Comparison of ENCODE assay signal across 26 cellular contexts in the genomic region with DNA sequence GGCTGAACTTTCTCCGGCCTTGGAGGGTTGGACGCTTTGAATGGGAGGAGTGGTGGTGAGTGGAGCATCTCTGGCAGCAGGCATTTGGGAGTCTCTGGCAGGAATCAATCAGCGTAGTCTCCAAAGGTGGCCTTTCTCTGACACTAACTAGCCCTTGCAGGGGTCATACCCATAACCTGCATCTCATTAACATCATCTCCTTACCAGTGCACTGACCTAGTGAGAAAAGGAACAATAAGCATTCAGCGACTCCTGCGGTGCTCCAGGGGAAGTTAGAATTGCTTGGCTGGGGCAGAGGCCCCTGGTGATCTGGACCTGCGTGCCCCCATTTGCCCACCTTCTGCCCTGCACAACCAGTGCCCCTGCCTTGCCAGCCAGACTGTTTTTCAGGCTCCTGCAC.
A peak's percentile ranks its signal among the peaks of the same experiment; 100 is the strongest.
DNase-seq lines count a peak whose midpoint lies in the region; ATAC-seq and TF ChIP-seq lines count a peak whose summit lies in the region.
"Had no signal": no experiment of that assay in that cellular context is flagged by ENCODE, and none has a peak within 500 bp of the region (broad histone marks: within the 10 kb centered on the region; RNA-seq: fewer than 3 reads in every experiment).

No MANE protein-coding gene starts in this region.

- no peak overlapping the region for H3K4me3 ChIP-seq in GM23338
- H3K4me3 ChIP-seq in neuronal stem cell (ENCODE audit: low read length in 2 of 2) = no peak overlapping the region
- no peak overlapping the region for H3K4me3 ChIP-seq in uterus
- H3K4me3 ChIP-seq: BLaER1, GM23248, MG63, PC-9, SJCRH30 had no signal

- no peaks in the 10 kb centered on the region for H3K79me1 ChIP-seq in neuronal stem cell (ENCODE audit: low read depth, low read length)

- H2BK15ac ChIP-seq in neuronal stem cell (ENCODE audit: low read length) = no peak overlapping the region

- H3K27ac Mint-ChIP-seq in GM23338 (no peak overlapping the region), endothelial cell (ENCODE audit: unreplicated experiment) (peak overlapping the region; percentile 42)
- H3K27ac Mint-ChIP-seq: CD8-positive, alpha-beta T cell had no signal

- H3K36me3 Mint-ChIP-seq in GM23338 (ENCODE audit: low read depth) = peaks cover 29% of the 10 kb centered on the region
- H3K36me3 Mint-ChIP-seq in endothelial cell (ENCODE audit: low read depth, unreplicated experiment) = peaks cover 16% of the 10 kb centered on the region

- no peak for TF ChIP-seq POLR2A in uterus (IDR thresholded peaks at IDR 0.05)

- no peaks in the 10 kb centered on the region for H3K9me3 Mint-ChIP-seq in GM23338
- H3K9me3 Mint-ChIP-seq in endothelial cell (ENCODE audit: unreplicated experiment) = no peaks in the 10 kb centered on the region
- H3K9me3 Mint-ChIP-seq: CD8-positive, alpha-beta T cell; H9; HFFc6 had no signal

- no peak overlapping the region for H2AK5ac ChIP-seq in neuronal stem cell (ENCODE audit: low read depth, low read length)

- H3K23ac ChIP-seq in neuronal stem cell (ENCODE audit: low read depth, low read length, poor library complexity) = no peak overlapping the region

- H3K9ac ChIP-seq in neuronal stem cell (ENCODE audit: low read depth, low read length, poor library complexity) = no peak overlapping the region
- H3K9ac ChIP-seq: BLaER1, GM23248 had no signal

- H3K4me1 ChIP-seq in GM23338 (ENCODE audit: insufficient read depth) (peaks cover 14% of the 10 kb centered on the region), neuronal stem cell (ENCODE audit: control insufficient read depth in 2 of 2, insufficient read depth in 1 of 2, low read depth in 1 of 2, low read length in 2 of 2) (peaks cover 11 to 24% of the 10 kb centered on the region in 2 donors), uterus (peaks cover 0 to 19% of the 10 kb centered on the region in 2 donors)
- H3K4me1 ChIP-seq: BLaER1, Caco-2 had no signal

- ATAC-seq in GM23338 = peak; percentile 66
- no peak for ATAC-seq in GM18907 (IDR thresholded peaks at IDR 0.05; ENCODE audit: unreplicated experiment)
- ATAC-seq: CD8-positive, alpha-beta T cell; Right ventricle myocardium inferior had no signal

- H3K4me1 Mint-ChIP-seq in GM23338 = peaks cover 30% of the 10 kb centered on the region
- peaks cover 9% of the 10 kb centered on the region for H3K4me1 Mint-ChIP-seq in endothelial cell (ENCODE audit: unreplicated experiment)

- no peak overlapping the region for H2BK120ac ChIP-seq in neuronal stem cell (ENCODE audit: low read depth, low read length)

- H4K91ac ChIP-seq in neuronal stem cell (ENCODE audit: low read depth, low read length, poor library complexity) = no peak overlapping the region

- DNase-seq in GM23338 (ENCODE audit: low spot score) = no peak
- no peak for DNase-seq in endothelial cell (ENCODE audit: low spot score)
- no peak for DNase-seq in neuronal stem cell (ENCODE audit: low spot score)
- DNase-seq in uterus = no peak
- DNase-seq in germinal center (ENCODE audit: low spot score) = no peak
- DNase-seq in globus pallidus (ENCODE audit: low spot score) = no peak
- DNase-seq: Caco-2; CD8-positive, alpha-beta T cell; GM23248; H9; HFFc6; KG1; MG63; NCI-H1105 treated with DMSO at 0.1 percent for 48 hours; NCI-H146; NCI-H1930; NCI-H2107; NCI-H446 treated with DMSO at 0.1 percent for 48 hours; NCI-H526; NCI-H82; NK-92 treated with Interleukin-12 subunit alpha and Interleukin-12 subunit beta, amount 100 ng/mL, for 24 hours; PC-9; SJCRH30 had no signal

- H3K4me3 Mint-ChIP-seq in GM23338 (no peak overlapping the region), endothelial cell (ENCODE audit: unreplicated experiment) (no peak overlapping the region)
- H3K4me3 Mint-ChIP-seq: CD8-positive, alpha-beta T cell; HFFc6 had no signal

- no peak overlapping the region for H4K8ac ChIP-seq in neuronal stem cell (ENCODE audit: low read depth, low read length)

- no peak overlapping the region for H3K4ac ChIP-seq in neuronal stem cell (ENCODE audit: low read length)

- peak overlapping the region; percentile 5 for H3K18ac ChIP-seq in neuronal stem cell (ENCODE audit: low read length)

- no peaks in the 10 kb centered on the region for H3K79me2 ChIP-seq in GM23338 (replicated peaks; ENCODE audit: insufficient read depth)

- H3K27me3 ChIP-seq in GM23338 (ENCODE audit: insufficient read depth) (peaks cover 10% of the 10 kb centered on the region), neuronal stem cell (ENCODE audit: control insufficient read depth in 3 of 3, insufficient read depth in 3 of 3, low read depth in 1 of 3, low read length in 3 of 3) (no peaks in the 10 kb centered on the region), uterus (no peaks in the 10 kb centered on the region)
- H3K27me3 ChIP-seq: BLaER1, MG63, SJCRH30 had no signal

- no peak overlapping the region for H3K14ac ChIP-seq in neuronal stem cell (ENCODE audit: low read length)

- no CpG with 5 or more reads among the region's 6 CpGs for WGBS in neuronal stem cell (ENCODE audit: extremely low coverage in 2 of 2, insufficient read length in 2 of 2, insufficient replicate concordance in 1 of 2), 2 donors

- H3K27me3 Mint-ChIP-seq in GM23338 (ENCODE audit: insufficient read depth, low read depth, poor library complexity) (peaks cover 9% of the 10 kb centered on the region), endothelial cell (ENCODE audit: unreplicated experiment) (no peaks in the 10 kb centered on the region)

- H2AFZ ChIP-seq in GM23338 = no peak overlapping the region
- no peak overlapping the region for H2AFZ ChIP-seq in neuronal stem cell (ENCODE audit: low read length)
- H2AFZ ChIP-seq: GM23248, PC-9 had no signal

- TF ChIP-seq CTCF in GM23338 (conservative IDR thresholded peaks at IDR 0.05; ENCODE audit: low read depth in 2 of 2) = no peak
- TF ChIP-seq CTCF in endothelial cell (IDR thresholded peaks at IDR 0.05; ENCODE audit: unreplicated experiment) = no peak
- TF ChIP-seq CTCF in uterus (IDR thresholded peaks at IDR 0.05) = no peak

- H2BK12ac ChIP-seq in neuronal stem cell (ENCODE audit: low read length) = no peak overlapping the region

- H3K9me3 ChIP-seq in neuronal stem cell (replicated peaks in 1 of 2; ENCODE audit: control insufficient read depth in 2 of 2, insufficient read depth in 1 of 2, low read depth in 1 of 2, low read length in 2 of 2) (peaks cover 0 to 5% of the 10 kb centered on the region in 2 donors), uterus (no peaks in the 10 kb centered on the region)
- H3K9me3 ChIP-seq: BLaER1, Caco-2, MG63, SJCRH30 had no signal

- intact Hi-C loops in uterus (cut with DNase I; ENCODE audit: low total_unique reads) = no loop called here

- H3K9me2 ChIP-seq in GM23338 (ENCODE audit: insufficient read depth) = no peaks in the 10 kb centered on the region

- no peaks in the 10 kb centered on the region for H3F3A ChIP-seq in GM23338 (replicated peaks; ENCODE audit: low read depth)

- H2BK5ac ChIP-seq in neuronal stem cell (ENCODE audit: low read length) = no peak overlapping the region

- no peak overlapping the region for H3K27ac ChIP-seq in GM23338 (ENCODE audit: low read depth)
- no peak overlapping the region for H3K27ac ChIP-seq in neuronal stem cell (replicated peaks; ENCODE audit: low read length)
- H3K27ac ChIP-seq in uterus = peak overlapping the region; percentile 20 to 79
- H3K27ac ChIP-seq: BLaER1, GM23248, PC-9, SJCRH30 had no signal

- H3K4me2 ChIP-seq in GM23338 (no peak overlapping the region), neuronal stem cell (ENCODE audit: insufficient read depth, low read length, poor library complexity, severe bottlenecking) (no peak overlapping the region)
- H3K4me2 ChIP-seq: BLaER1, PC-9 had no signal

- 0 out of 2 replicates have a peak, but pooled peaks cover 5% of the 10 kb centered on the region for H4K20me1 ChIP-seq in GM23338 (replicated peaks; ENCODE audit: insufficient read depth)
- H4K20me1 ChIP-seq: BLaER1 had no signal

- H3K36me3 ChIP-seq in GM23338 (ENCODE audit: insufficient read depth) (peaks cover 3% of the 10 kb centered on the region; the same call in 1 of the 2 replicates), neuronal stem cell (replicated peaks in 1 of 2; ENCODE audit: control insufficient read depth in 2 of 2, insufficient read depth in 2 of 2, low read length in 2 of 2) (peaks cover 13 to 43% of the 10 kb centered on the region in 2 donors), uterus (no peaks in the 10 kb centered on the region)
- H3K36me3 ChIP-seq: MG63 had no signal

TF ChIP-seq in GM23338, 12 proteins besides CTCF, POLR2A, EP300 and RAD21 (continues in another document):
- no peak for TF ChIP-seq ZNF114 (CRISPR knock-in tag; IDR thresholded peaks at IDR 0.05)
- TF ChIP-seq, protein P1, sequence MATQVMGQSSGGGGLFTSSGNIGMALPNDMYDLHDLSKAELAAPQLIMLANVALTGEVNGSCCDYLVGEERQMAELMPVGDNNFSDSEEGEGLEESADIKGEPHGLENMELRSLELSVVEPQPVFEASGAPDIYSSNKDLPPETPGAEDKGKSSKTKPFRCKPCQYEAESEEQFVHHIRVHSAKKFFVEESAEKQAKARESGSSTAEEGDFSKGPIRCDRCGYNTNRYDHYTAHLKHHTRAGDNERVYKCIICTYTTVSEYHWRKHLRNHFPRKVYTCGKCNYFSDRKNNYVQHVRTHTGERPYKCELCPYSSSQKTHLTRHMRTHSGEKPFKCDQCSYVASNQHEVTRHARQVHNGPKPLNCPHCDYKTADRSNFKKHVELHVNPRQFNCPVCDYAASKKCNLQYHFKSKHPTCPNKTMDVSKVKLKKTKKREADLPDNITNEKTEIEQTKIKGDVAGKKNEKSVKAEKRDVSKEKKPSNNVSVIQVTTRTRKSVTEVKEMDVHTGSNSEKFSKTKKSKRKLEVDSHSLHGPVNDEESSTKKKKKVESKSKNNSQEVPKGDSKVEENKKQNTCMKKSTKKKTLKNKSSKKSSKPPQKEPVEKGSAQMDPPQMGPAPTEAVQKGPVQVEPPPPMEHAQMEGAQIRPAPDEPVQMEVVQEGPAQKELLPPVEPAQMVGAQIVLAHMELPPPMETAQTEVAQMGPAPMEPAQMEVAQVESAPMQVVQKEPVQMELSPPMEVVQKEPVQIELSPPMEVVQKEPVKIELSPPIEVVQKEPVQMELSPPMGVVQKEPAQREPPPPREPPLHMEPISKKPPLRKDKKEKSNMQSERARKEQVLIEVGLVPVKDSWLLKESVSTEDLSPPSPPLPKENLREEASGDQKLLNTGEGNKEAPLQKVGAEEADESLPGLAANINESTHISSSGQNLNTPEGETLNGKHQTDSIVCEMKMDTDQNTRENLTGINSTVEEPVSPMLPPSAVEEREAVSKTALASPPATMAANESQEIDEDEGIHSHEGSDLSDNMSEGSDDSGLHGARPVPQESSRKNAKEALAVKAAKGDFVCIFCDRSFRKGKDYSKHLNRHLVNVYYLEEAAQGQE (IDR thresholded peaks at IDR 0.05; ENCODE audit: unreplicated experiment) = no peak

Comparison
In these comparisons a context has a peak if more than half of its experiments do, and no peak if none do; other contexts are left out.
1. H3K27ac ChIP-seq: peak in uterus (2 of 2); none in GM23338 (single experiment) and neuronal stem cell (single experiment).